In the genomic region with DNA sequence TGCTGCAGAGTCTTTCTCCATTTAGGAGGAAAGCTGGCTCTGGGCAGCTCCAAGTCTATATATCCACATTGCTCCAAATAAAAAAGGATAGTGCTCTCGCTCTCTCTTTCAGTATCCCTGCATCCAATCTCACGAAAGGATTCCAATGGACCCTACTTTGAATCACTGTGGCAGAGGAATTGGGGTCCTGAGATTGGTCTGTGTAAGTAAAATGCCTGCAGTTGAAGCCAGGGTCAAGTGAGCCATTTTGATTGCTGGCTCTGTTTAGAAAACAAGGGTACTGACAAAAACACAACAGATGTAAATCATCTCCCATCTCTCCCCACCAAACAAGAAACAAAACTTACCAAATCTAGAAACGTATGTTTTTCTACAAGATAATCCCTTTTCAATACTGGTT, we compare ENCODE assay signal across 20 cellular contexts.
"Had no signal": no experiment of that assay in that cellular context is flagged by ENCODE, and none has a peak within 500 bp of the region (broad histone marks: within the 10 kb centered on the region; RNA-seq: fewer than 3 reads in every experiment).

No MANE protein-coding gene starts in this region.

- H3K4me3 Mint-ChIP-seq: memory B cell; mesothelial cell of epicardium; stimulated activated effector memory CD8-positive, alpha-beta T cell treated with anti-CD3 and anti-CD28 coated beads, Interleukin-12 subunit alpha, Interleukin-12 subunit beta, amount 100 ng/mL, for 72 hours; stimulated activated naive CD8-positive, alpha-beta T cell treated with anti-CD3 and anti-CD28 coated beads, Interleukin-15, amount 100 ng/mL, for 72 hours had no signal

- DNase-seq: colonic mucosa; dermis blood vessel endothelial cell; esophagus squamous epithelium; foreskin fibroblast; kidney; left cardiac atrium; left ventricle myocardium inferior; lower lobe of right lung; psoas muscle; retina; right lobe of liver; stimulated activated CD4-positive, alpha-beta T cell treated with anti-CD3 and anti-CD28 coated beads, Interleukin-4, amount 100 ng/mL, for 1 hour; stimulated activated CD8-positive, alpha-beta memory T cell treated with anti-CD3 and anti-CD28 coated beads, Interleukin-4, amount 100 ng/mL, for 48 hours; stimulated activated naive CD8-positive, alpha-beta T cell treated with anti-CD3 and anti-CD28 coated beads, Interleukin-15, amount 100 ng/mL, for 72 hours; substantia nigra; trophoblast cell had no signal

- H3K4me1 Mint-ChIP-seq: memory B cell; mesothelial cell of epicardium; stimulated activated effector memory CD8-positive, alpha-beta T cell treated with anti-CD3 and anti-CD28 coated beads, Interleukin-12 subunit alpha, Interleukin-12 subunit beta, amount 100 ng/mL, for 72 hours; stimulated activated naive CD8-positive, alpha-beta T cell treated with anti-CD3 and anti-CD28 coated beads, Interleukin-15, amount 100 ng/mL, for 72 hours had no signal

- H3K27ac Mint-ChIP-seq: memory B cell; mesothelial cell of epicardium; stimulated activated effector memory CD8-positive, alpha-beta T cell treated with anti-CD3 and anti-CD28 coated beads, Interleukin-12 subunit alpha, Interleukin-12 subunit beta, amount 100 ng/mL, for 72 hours; stimulated activated naive CD8-positive, alpha-beta T cell treated with anti-CD3 and anti-CD28 coated beads, Interleukin-15, amount 100 ng/mL, for 72 hours had no signal

- H3K36me3 Mint-ChIP-seq: memory B cell; stimulated activated effector memory CD8-positive, alpha-beta T cell treated with anti-CD3 and anti-CD28 coated beads, Interleukin-12 subunit alpha, Interleukin-12 subunit beta, amount 100 ng/mL, for 72 hours had no signal

- H3K27me3 Mint-ChIP-seq: memory B cell had no signal

- ATAC-seq: gastroesophageal sphincter; left cardiac atrium; lower lobe of right lung; psoas muscle; right lobe of liver; stimulated activated effector memory CD8-positive, alpha-beta T cell treated with anti-CD3 and anti-CD28 coated beads, Interleukin-12 subunit alpha, Interleukin-12 subunit beta, amount 100 ng/mL, for 72 hours; stimulated activated naive CD8-positive, alpha-beta T cell treated with anti-CD3 and anti-CD28 coated beads, Interleukin-15, amount 100 ng/mL, for 72 hours had no signal

- H3K9me3 Mint-ChIP-seq: memory B cell; stimulated activated effector memory CD8-positive, alpha-beta T cell treated with anti-CD3 and anti-CD28 coated beads, Interleukin-12 subunit alpha, Interleukin-12 subunit beta, amount 100 ng/mL, for 72 hours; stimulated activated naive CD8-positive, alpha-beta T cell treated with anti-CD3 and anti-CD28 coated beads, Interleukin-15, amount 100 ng/mL, for 72 hours had no signal
